12 cellular contexts compared by ENCODE assay signal in the genomic region with DNA sequence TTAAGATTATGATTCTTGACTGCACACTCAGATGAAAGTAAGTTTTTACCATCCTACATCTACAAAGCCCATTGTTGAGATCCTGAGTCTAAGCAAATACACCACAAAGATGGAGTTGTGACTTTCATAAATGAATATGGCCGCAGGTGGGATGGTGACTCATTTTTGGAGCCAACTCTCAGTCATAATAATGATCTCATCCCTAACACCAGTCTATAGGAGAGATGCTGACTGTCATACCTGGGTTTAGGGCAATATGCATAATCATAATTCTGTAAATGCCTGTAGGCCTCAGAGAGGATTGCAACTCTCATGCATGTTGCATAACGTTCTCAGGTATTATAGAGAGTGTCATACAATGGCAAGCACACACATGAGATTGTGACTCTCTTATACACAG. TPM values are rescaled to one million over a fixed set of nuclear protein-coding genes. Genes with fewer than 3 reads are reported as not detected.
A peak's percentile ranks its signal among the peaks of the same experiment; 100 is the strongest.
DNase-seq lines count a peak whose midpoint lies in the region; ATAC-seq and TF ChIP-seq lines count a peak whose summit lies in the region.
"Not testable (repeated sequence)": the region's sequence is repeated elsewhere in the genome, so short reads cannot be mapped to it uniquely, and the experiment has no call there.
"Had no signal": no experiment of that assay in that cellular context is flagged by ENCODE, and none has a peak within 500 bp of the region (broad histone marks: within the 10 kb centered on the region; RNA-seq: fewer than 3 reads in every experiment).

No MANE protein-coding gene starts in this region.

- not testable (repeated sequence) for H3K36me3 Mint-ChIP-seq in activated CD4-positive, alpha-beta T cell treated with anti-CD3 and anti-CD28 coated beads for 36 hours (ENCODE audit: low read depth); activated naive CD4-positive, alpha-beta T cell treated with anti-CD3 and anti-CD28 coated beads, Interleukin-2, amount 50 U/mL, for 72 hours; stimulated activated effector memory CD8-positive, alpha-beta T cell treated with anti-CD3 and anti-CD28 coated beads, Interleukin-12 subunit alpha, Interleukin-12 subunit beta, amount 100 ng/mL, for 72 hours

- H3K9me3 ChIP-seq in RWPE2 (ENCODE audit: severe bottlenecking): not testable (repeated sequence)

- not testable (repeated sequence) for H3K9me3 Mint-ChIP-seq in activated CD4-positive, alpha-beta T cell treated with anti-CD3 and anti-CD28 coated beads for 36 hours (ENCODE audit: low read depth); activated naive CD4-positive, alpha-beta T cell treated with anti-CD3 and anti-CD28 coated beads, Interleukin-2, amount 50 U/mL, for 72 hours; stimulated activated effector memory CD8-positive, alpha-beta T cell treated with anti-CD3 and anti-CD28 coated beads, Interleukin-12 subunit alpha, Interleukin-12 subunit beta, amount 100 ng/mL, for 72 hours

- not testable (repeated sequence) for H3K27ac Mint-ChIP-seq in activated CD4-positive, alpha-beta T cell treated with anti-CD3 and anti-CD28 coated beads for 36 hours; activated naive CD4-positive, alpha-beta T cell treated with anti-CD3 and anti-CD28 coated beads, Interleukin-2, amount 50 U/mL, for 72 hours; stimulated activated effector memory CD8-positive, alpha-beta T cell treated with anti-CD3 and anti-CD28 coated beads, Interleukin-12 subunit alpha, Interleukin-12 subunit beta, amount 100 ng/mL, for 72 hours

- not testable (repeated sequence) for H3K36me3 ChIP-seq in RWPE2 (ENCODE audit: low read depth)

- POLR2A ChIA-PET in activated CD4-positive, alpha-beta T cell treated with anti-CD3 and anti-CD28 coated beads for 36 hours (lab: Charles Lee): not testable (repeated sequence)

- peak; percentile 83 for ATAC-seq in GM19452 (IDR thresholded peaks at IDR 0.05; ENCODE audit: unreplicated experiment)
- peak; percentile 86 for ATAC-seq in RWPE2 (ENCODE audit: low read depth)
- ATAC-seq in activated CD4-positive, alpha-beta T cell treated with anti-CD3 and anti-CD28 coated beads for 36 hours: peak; percentile 66
- peak; percentile 36 to 95 for ATAC-seq in activated naive CD4-positive, alpha-beta T cell treated with anti-CD3 and anti-CD28 coated beads, Interleukin-2, amount 50 U/mL, for 72 hours
- peak; percentile 81 for ATAC-seq in stimulated activated effector memory CD8-positive, alpha-beta T cell treated with anti-CD3 and anti-CD28 coated beads, Interleukin-12 subunit alpha, Interleukin-12 subunit beta, amount 100 ng/mL, for 72 hours

- DNase-seq in RWPE2 (ENCODE audit: low spot score); activated CD4-positive, alpha-beta T cell treated with anti-CD3 and anti-CD28 coated beads for 36 hours; activated naive CD4-positive, alpha-beta T cell treated with anti-CD3 and anti-CD28 coated beads, Interleukin-2, amount 50 U/mL, for 72 hours (ENCODE audit: low spot score in 2 of 2); stimulated activated effector memory CD8-positive, alpha-beta T cell treated with anti-CD3 and anti-CD28 coated beads, Interleukin-12 subunit alpha, Interleukin-12 subunit beta, amount 100 ng/mL, for 72 hours (ENCODE audit: low spot score in 2 of 2): not testable (repeated sequence)

- not testable (repeated sequence) for H3K4me3 Mint-ChIP-seq in activated CD4-positive, alpha-beta T cell treated with anti-CD3 and anti-CD28 coated beads for 36 hours; stimulated activated effector memory CD8-positive, alpha-beta T cell treated with anti-CD3 and anti-CD28 coated beads, Interleukin-12 subunit alpha, Interleukin-12 subunit beta, amount 100 ng/mL, for 72 hours

- not testable (repeated sequence) for H3K27ac ChIP-seq in RWPE2 (ENCODE audit: poor library complexity, severe bottlenecking)

- not testable (repeated sequence) for H3K27me3 ChIP-seq in RWPE2 (ENCODE audit: insufficient read depth, poor library complexity, severe bottlenecking)

- H3K4me3 ChIP-seq in RWPE2 (ENCODE audit: severe bottlenecking): not testable (repeated sequence)

- CTCF ChIA-PET in activated CD4-positive, alpha-beta T cell treated with anti-CD3 and anti-CD28 coated beads for 36 hours (lab: Charles Lee): not testable (repeated sequence)

- H3K4me1 ChIP-seq in RWPE2 (ENCODE audit: insufficient read depth, poor library complexity, severe bottlenecking): not testable (repeated sequence)

- H3K27me3 Mint-ChIP-seq in activated CD4-positive, alpha-beta T cell treated with anti-CD3 and anti-CD28 coated beads for 36 hours: not testable (repeated sequence)

- intact Hi-C loops in activated CD4-positive, alpha-beta T cell treated with anti-CD3 and anti-CD28 coated beads for 36 hours (cut with DNase I, micrococcal nuclease): not testable (repeated sequence)

- not testable (repeated sequence) for TF ChIP-seq CTCF in RWPE2 (IDR thresholded peaks at IDR 0.05; ENCODE audit: poor library complexity, severe bottlenecking)

- H3K4me1 Mint-ChIP-seq in activated CD4-positive, alpha-beta T cell treated with anti-CD3 and anti-CD28 coated beads for 36 hours; stimulated activated effector memory CD8-positive, alpha-beta T cell treated with anti-CD3 and anti-CD28 coated beads, Interleukin-12 subunit alpha, Interleukin-12 subunit beta, amount 100 ng/mL, for 72 hours: not testable (repeated sequence)

RNA-seq across cellular contexts. Expression of a gene that starts 10.7 kb away (rescaled TPM):
- not detected for total RNA-seq in activated CD4-positive, alpha-beta T cell treated with anti-CD3 and anti-CD28 coated beads for 36 hours
- not detected for total RNA-seq in activated naive CD4-positive, alpha-beta T cell treated with anti-CD3 and anti-CD28 coated beads, Interleukin-2, amount 50 U/mL, for 72 hours
- total RNA-seq: A673; CD4-positive, alpha-beta memory T cell; CD4-positive, CD25-positive, alpha-beta regulatory T cell; CD8-positive, alpha-beta memory T cell; Daoy; G401; GM12878 had no signal
